1 cellular context compared by ENCODE assay signal in genomic region chr4:130028552-130028951, GRCh38.
TF ChIP-seq lines count a peak whose summit lies in the region.

No MANE protein-coding gene starts in this region.

TF ChIP-seq in GM12878, 131 proteins besides CTCF, POLR2A, EP300 and RAD21 (continued from another document):
- TF ChIP-seq, protein P1, sequence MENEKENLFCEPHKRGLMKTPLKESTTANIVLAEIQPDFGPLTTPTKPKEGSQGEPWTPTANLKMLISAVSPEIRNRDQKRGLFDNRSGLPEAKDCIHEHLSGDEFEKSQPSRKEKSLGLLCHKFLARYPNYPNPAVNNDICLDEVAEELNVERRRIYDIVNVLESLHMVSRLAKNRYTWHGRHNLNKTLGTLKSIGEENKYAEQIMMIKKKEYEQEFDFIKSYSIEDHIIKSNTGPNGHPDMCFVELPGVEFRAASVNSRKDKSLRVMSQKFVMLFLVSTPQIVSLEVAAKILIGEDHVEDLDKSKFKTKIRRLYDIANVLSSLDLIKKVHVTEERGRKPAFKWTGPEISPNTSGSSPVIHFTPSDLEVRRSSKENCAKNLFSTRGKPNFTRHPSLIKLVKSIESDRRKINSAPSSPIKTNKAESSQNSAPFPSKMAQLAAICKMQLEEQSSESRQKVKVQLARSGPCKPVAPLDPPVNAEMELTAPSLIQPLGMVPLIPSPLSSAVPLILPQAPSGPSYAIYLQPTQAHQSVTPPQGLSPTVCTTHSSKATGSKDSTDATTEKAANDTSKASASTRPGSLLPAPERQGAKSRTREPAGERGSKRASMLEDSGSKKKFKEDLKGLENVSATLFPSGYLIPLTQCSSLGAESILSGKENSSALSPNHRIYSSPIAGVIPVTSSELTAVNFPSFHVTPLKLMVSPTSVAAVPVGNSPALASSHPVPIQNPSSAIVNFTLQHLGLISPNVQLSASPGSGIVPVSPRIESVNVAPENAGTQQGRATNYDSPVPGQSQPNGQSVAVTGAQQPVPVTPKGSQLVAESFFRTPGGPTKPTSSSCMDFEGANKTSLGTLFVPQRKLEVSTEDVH (IDR thresholded peaks at IDR 0.05; ENCODE audit: low read depth, partially characterized antibody) = no peak
- 0 out of 2 replicates have a peak, but pooled peaks have one; percentile 62 for TF ChIP-seq ZSCAN29 (IDR thresholded peaks at IDR 0.05)
- TF ChIP-seq GABPA (IDR thresholded peaks at IDR 0.05; ENCODE audit: low read depth) = no peak
- TF ChIP-seq PML (IDR thresholded peaks at IDR 0.05; ENCODE audit: low read length) = no peak
- no peak for TF ChIP-seq ZNF217 (IDR thresholded peaks at IDR 0.05)
- peak; percentile 22; the same call in 1 of the 2 replicates for TF ChIP-seq BACH1 (IDR thresholded peaks at IDR 0.05; ENCODE audit: borderline replicate concordance)
- no peak for TF ChIP-seq YY1 (IDR thresholded peaks at IDR 0.05; ENCODE audit: low read depth, low read length)
- TF ChIP-seq BHLHE40 (IDR thresholded peaks at IDR 0.05; ENCODE audit: borderline replicate concordance in 1 of 2, low read depth in 2 of 2, low read length in 1 of 2) = no peak
- no peak for TF ChIP-seq SIN3A (IDR thresholded peaks at IDR 0.05; ENCODE audit: low read depth, low read length)
- no peak for TF ChIP-seq FOS (IDR thresholded peaks at IDR 0.05; ENCODE audit: borderline replicate concordance, extremely low read depth, insufficient read length)
- TF ChIP-seq RFX5 (IDR thresholded peaks at IDR 0.05; ENCODE audit: low read depth, low read length) = no peak
- no peak for TF ChIP-seq ZNF274 (IDR thresholded peaks at IDR 0.05; ENCODE audit: insufficient read depth, insufficient read length)
- no peak for TF ChIP-seq ZZZ3 (IDR thresholded peaks at IDR 0.05; ENCODE audit: control insufficient read depth, insufficient read length, low read depth)
- TF ChIP-seq ATF7 (IDR thresholded peaks at IDR 0.05; ENCODE audit: low read depth) = 0 out of 2 replicates have a peak, but pooled peaks have one; percentile 34
- peak; percentile 63 for TF ChIP-seq IKZF1 (conservative IDR thresholded peaks at IDR 0.05)
- no peak for TF ChIP-seq SMAD1 (IDR thresholded peaks at IDR 0.05; ENCODE audit: low read depth, partially characterized antibody)
- no peak for TF ChIP-seq NBN (IDR thresholded peaks at IDR 0.05)
- no peak for TF ChIP-seq MTA3 (IDR thresholded peaks at IDR 0.05; ENCODE audit: borderline replicate concordance, low read length)
